In the genomic region with DNA sequence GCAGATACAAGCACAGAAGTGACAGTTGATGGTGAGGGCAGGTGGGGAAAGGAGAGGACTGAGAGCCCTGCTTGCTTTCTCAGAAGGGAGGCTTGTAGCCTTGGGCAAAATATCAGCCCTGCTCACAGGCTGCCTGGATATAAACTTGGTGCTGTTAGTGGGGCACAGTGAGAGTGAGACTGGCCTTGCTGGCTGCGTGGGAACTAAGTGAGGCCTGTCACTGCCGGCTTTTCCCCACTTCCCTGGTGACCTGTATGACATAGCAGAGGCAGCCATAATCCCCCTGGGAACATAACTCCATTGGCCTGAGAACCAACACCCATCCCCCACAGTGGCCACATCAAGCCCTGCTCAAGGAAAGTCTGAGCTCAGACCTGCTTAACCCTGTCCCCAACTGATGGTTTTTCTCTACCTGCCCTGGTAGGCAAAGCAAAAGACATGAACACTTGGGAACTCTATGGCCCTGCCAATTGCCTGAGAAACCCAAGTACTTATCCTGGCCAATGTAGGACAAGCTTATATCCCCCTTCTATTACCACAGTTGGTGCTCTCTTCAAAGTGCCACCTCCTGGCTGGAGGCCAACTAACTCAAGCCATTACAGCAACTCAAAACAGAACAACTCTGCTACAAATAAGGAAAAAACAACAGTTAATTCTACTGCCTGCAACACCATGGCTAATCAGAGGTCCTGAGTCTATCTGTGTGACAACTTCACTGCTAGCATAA, we compare ENCODE assay signal across 17 cellular contexts.
A peak's percentile ranks its signal among the peaks of the same experiment; 100 is the strongest.
DNase-seq lines count a peak whose midpoint lies in the region; ATAC-seq and TF ChIP-seq lines count a peak whose summit lies in the region.
"Had no signal": no experiment of that assay in that cellular context is flagged by ENCODE, and none has a peak within 500 bp of the region (broad histone marks: within the 10 kb centered on the region; RNA-seq: fewer than 3 reads in every experiment).

No MANE protein-coding gene starts in this region.

- H3K4me1 Mint-ChIP-seq in endodermal cell, result no peaks in the 10 kb centered on the region
- H3K4me1 Mint-ChIP-seq: B cell; CD4-positive, alpha-beta memory T cell; T-helper 17 cell had no signal

- H3K4me3 Mint-ChIP-seq in endodermal cell, result no peak overlapping the region
- H3K4me3 Mint-ChIP-seq: B cell; CD4-positive, alpha-beta memory T cell; T-helper 17 cell had no signal

- H3K9me3 Mint-ChIP-seq in endodermal cell, result peaks cover 37% of the 10 kb centered on the region

- H3K4me3 ChIP-seq in BLaER1 (no peak overlapping the region), GM06990 (replicated peaks; ENCODE audit: low read depth, low read length) (no peak overlapping the region), endodermal cell (ENCODE audit: low read length) (no peak overlapping the region), brain microvascular endothelial cell (ENCODE audit: low read depth, low read length) (no peak overlapping the region)
- peak overlapping the region; percentile 11 for H3K4me3 ChIP-seq in Jurkat, Clone E6-1 (ENCODE audit: low read length)
- H3K4me3 ChIP-seq: K562, PC-9 had no signal

- peaks cover 4% of the 10 kb centered on the region for H3K27me3 Mint-ChIP-seq in endodermal cell (ENCODE audit: insufficient read depth)
- H3K27me3 Mint-ChIP-seq: B cell, T-helper 17 cell had no signal

- in situ Hi-C loops in brain microvascular endothelial cell (cut with HindIII; ENCODE audit: low pct_ligation_motif_present, low sequenced_read_pairs), result no loop called here

- H3K27ac ChIP-seq in BLaER1 (no peak overlapping the region), endodermal cell (ENCODE audit: low read depth, low read length) (no peak overlapping the region), brain microvascular endothelial cell (no peak overlapping the region)
- H3K27ac ChIP-seq: PC-9 had no signal

- H3K9ac ChIP-seq in BLaER1, result no peak overlapping the region
- no peak overlapping the region for H3K9ac ChIP-seq in endodermal cell (ENCODE audit: extremely low read depth, low read length, poor library complexity, severe bottlenecking)

- H3K27ac Mint-ChIP-seq in endodermal cell, result no peak overlapping the region
- H3K27ac Mint-ChIP-seq: B cell; CD4-positive, alpha-beta memory T cell; T-helper 17 cell had no signal

- no peaks in the 10 kb centered on the region for H3K27me3 ChIP-seq in BLaER1
- H3K27me3 ChIP-seq in GM06990 (replicated peaks; ENCODE audit: control insufficient read depth, insufficient read depth, low read length), result no peaks in the 10 kb centered on the region
- H3K27me3 ChIP-seq in endodermal cell (ENCODE audit: control insufficient read depth, insufficient read depth, low read length, poor library complexity, severe bottlenecking), result no peaks in the 10 kb centered on the region
- no peaks in the 10 kb centered on the region for H3K27me3 ChIP-seq in brain microvascular endothelial cell (replicated peaks)

- no peaks in the 10 kb centered on the region for H4K20me1 ChIP-seq in BLaER1

- TF ChIP-seq CTCF in GM06990 (IDR thresholded peaks at IDR 0.05; ENCODE audit: insufficient read depth, low read length, poor library complexity, severe bottlenecking) (no peak), endodermal cell (conservative IDR thresholded peaks at IDR 0.05) (no peak), brain microvascular endothelial cell (IDR thresholded peaks at IDR 0.05; ENCODE audit: low read depth, low read length, missing control alignments) (no peak)

- H3K4me1 ChIP-seq in BLaER1 (peaks cover 13% of the 10 kb centered on the region), endodermal cell (ENCODE audit: control insufficient read depth, insufficient read depth, low read length) (no peaks in the 10 kb centered on the region)

- ATAC-seq in GM18873 (IDR thresholded peaks at IDR 0.05; ENCODE audit: low FRiP score, unreplicated experiment), result no peak
- ATAC-seq: K562, T-helper 17 cell had no signal

- WGBS in endodermal cell (ENCODE audit: insufficient coverage in 1 of 2, insufficient read length in 1 of 2), 2 experiments, result 93% methylated on average over 2 of the region's 2 CpGs; no CpG with 5 or more reads in 1 of the 2 experiments

- peak overlapping the region; percentile 33 for H3K4me2 ChIP-seq in BLaER1
- H3K4me2 ChIP-seq: PC-9 had no signal

- DNase-seq in GM06990 (ENCODE audit: extremely low read depth, insufficient read length) (peak; percentile 31), endodermal cell (peak; percentile 49), brain microvascular endothelial cell (no peak)
- peak; percentile 80 for DNase-seq in Jurkat, Clone E6-1 (ENCODE audit: low read depth, low spot score)
- no peak for DNase-seq in central memory CD4-positive, alpha-beta T cell
- DNase-seq: ACHN; CD4-positive, alpha-beta memory T cell; HCEC 1CT; NCI-H1048; NCI-H187 treated with DMSO at 0.1 percent for 48 hours; NCI-H526 treated with DMSO at 0.1 percent for 48 hours; PC-9; T-helper 17 cell had no signal

- H3K9me3 ChIP-seq in BLaER1 (peaks cover 19% of the 10 kb centered on the region), endodermal cell (ENCODE audit: control insufficient read depth, low read length) (peaks cover 38% of the 10 kb centered on the region)

- H3K36me3 Mint-ChIP-seq in endodermal cell (ENCODE audit: low read depth), result no peaks in the 10 kb centered on the region
- H3K36me3 Mint-ChIP-seq: CD4-positive, alpha-beta memory T cell had no signal

- no peaks in the 10 kb centered on the region for H3K36me3 ChIP-seq in BLaER1
- H3K36me3 ChIP-seq in GM06990 (ENCODE audit: control insufficient read depth, insufficient read depth, low read length), result no peaks in the 10 kb centered on the region
- H3K36me3 ChIP-seq in endodermal cell (ENCODE audit: control insufficient read depth, insufficient read depth, low read length), result no peaks in the 10 kb centered on the region
- H3K36me3 ChIP-seq in brain microvascular endothelial cell (replicated peaks), result no peaks in the 10 kb centered on the region

Comparison
In these comparisons a context has a peak if more than half of its experiments do, and no peak if none do; other contexts are left out.
1. DNase-seq: peak in GM06990 (single experiment), Jurkat, Clone E6-1 (single experiment) and endodermal cell (single experiment); none in central memory CD4-positive, alpha-beta T cell (single experiment) and brain microvascular endothelial cell (single experiment).